Comparison of ENCODE assay signal across 1 cellular context in genomic region chr17:17839792-17840707, GRCh38.
TF ChIP-seq lines count a peak whose summit lies in the region.

No MANE protein-coding gene starts in this region.

TF ChIP-seq in K562, 482 proteins besides CTCF, POLR2A, EP300 and RAD21 (continued from another document and continues in another):
- TF ChIP-seq, protein P1, sequence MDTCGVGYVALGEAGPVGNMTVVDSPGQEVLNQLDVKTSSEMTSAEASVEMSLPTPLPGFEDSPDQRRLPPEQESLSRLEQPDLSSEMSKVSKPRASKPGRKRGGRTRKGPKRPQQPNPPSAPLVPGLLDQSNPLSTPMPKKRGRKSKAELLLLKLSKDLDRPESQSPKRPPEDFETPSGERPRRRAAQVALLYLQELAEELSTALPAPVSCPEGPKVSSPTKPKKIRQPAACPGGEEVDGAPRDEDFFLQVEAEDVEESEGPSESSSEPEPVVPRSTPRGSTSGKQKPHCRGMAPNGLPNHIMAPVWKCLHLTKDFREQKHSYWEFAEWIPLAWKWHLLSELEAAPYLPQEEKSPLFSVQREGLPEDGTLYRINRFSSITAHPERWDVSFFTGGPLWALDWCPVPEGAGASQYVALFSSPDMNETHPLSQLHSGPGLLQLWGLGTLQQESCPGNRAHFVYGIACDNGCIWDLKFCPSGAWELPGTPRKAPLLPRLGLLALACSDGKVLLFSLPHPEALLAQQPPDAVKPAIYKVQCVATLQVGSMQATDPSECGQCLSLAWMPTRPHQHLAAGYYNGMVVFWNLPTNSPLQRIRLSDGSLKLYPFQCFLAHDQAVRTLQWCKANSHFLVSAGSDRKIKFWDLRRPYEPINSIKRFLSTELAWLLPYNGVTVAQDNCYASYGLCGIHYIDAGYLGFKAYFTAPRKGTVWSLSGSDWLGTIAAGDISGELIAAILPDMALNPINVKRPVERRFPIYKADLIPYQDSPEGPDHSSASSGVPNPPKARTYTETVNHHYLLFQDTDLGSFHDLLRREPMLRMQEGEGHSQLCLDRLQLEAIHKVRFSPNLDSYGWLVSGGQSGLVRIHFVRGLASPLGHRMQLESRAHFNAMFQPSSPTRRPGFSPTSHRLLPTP (IDR thresholded peaks at IDR 0.05; ENCODE audit: borderline replicate concordance, extremely low read depth, insufficient read length): no peak
- TF ChIP-seq IFI16 (CRISPR knock-in tag; IDR thresholded peaks at IDR 0.05) (no peak), TSC22D4 (tag; IDR thresholded peaks at IDR 0.05) (no peak), TRIM28 (IDR thresholded peaks at IDR 0.05) (no peak), CC2D1A (IDR thresholded peaks at IDR 0.05) (0 out of 2 replicates have a peak, but pooled peaks have one; percentile 16), TFAP4 (CRISPR knock-in tag; IDR thresholded peaks at IDR 0.05; ENCODE audit: borderline replicate concordance) (peak; percentile 60; the same call in 1 of the 2 replicates), ZNF583 (CRISPR knock-in tag; IDR thresholded peaks at IDR 0.05) (peak; percentile 77), JUN (IDR thresholded peaks at IDR 0.05; ENCODE audit: borderline replicate concordance, low read depth, low read length) (no peak), JUN (CRISPR knock-in tag; IDR thresholded peaks at IDR 0.05; ENCODE audit: borderline replicate concordance) (no peak), THRA (IDR thresholded peaks at IDR 0.05) (no peak), ILF3 (IDR thresholded peaks at IDR 0.05; ENCODE audit: borderline replicate concordance) (no peak), ZNF224 (CRISPR knock-in tag; IDR thresholded peaks at IDR 0.05) (no peak), ZNF785 (CRISPR knock-in tag; IDR thresholded peaks at IDR 0.05) (no peak), KDM2B (CRISPR knock-in tag; IDR thresholded peaks at IDR 0.05) (no peak), ZFP30 (CRISPR knock-in tag; IDR thresholded peaks at IDR 0.05; ENCODE audit: borderline replicate concordance) (no peak), ZNF274 (IDR thresholded peaks at IDR 0.05; ENCODE audit: borderline replicate concordance, low read depth, low read length) (no peak), GABPB2 (CRISPR knock-in tag; conservative IDR thresholded peaks at IDR 0.05) (no peak), ZNF316 (IDR thresholded peaks at IDR 0.05) (no peak), NBN (IDR thresholded peaks at IDR 0.05; ENCODE audit: low read depth) (no peak), ZNF696 (CRISPR knock-in tag; conservative IDR thresholded peaks at IDR 0.05) (no peak), ARNT (IDR thresholded peaks at IDR 0.05) (no peak), RCOR1 (IDR thresholded peaks at IDR 0.05; ENCODE audit: borderline replicate concordance in 1 of 2, low read depth in 2 of 2, low read length in 2 of 2) (peak; percentile 66 to 90; a peak in 3 of 4 replicates), NFE2 (IDR thresholded peaks at IDR 0.05; ENCODE audit: low read depth) (no peak), NCOA1 (IDR thresholded peaks at IDR 0.05; ENCODE audit: low read depth) (0 out of 2 replicates have a peak, but pooled peaks have one; percentile 27), ESRRA (IDR thresholded peaks at IDR 0.05; ENCODE audit: borderline replicate concordance, low read depth) (no peak; the same call in 1 of the 2 replicates), MED1 (CRISPR knock-in tag; IDR thresholded peaks at IDR 0.05; ENCODE audit: borderline replicate concordance) (no peak; the same call in 1 of the 2 replicates), ZNF24 (IDR thresholded peaks at IDR 0.05) (peak; percentile 24; the same call in 1 of the 2 replicates), NELFE (IDR thresholded peaks at IDR 0.05; ENCODE audit: insufficient read depth, insufficient read length) (no peak), YBX1 (IDR thresholded peaks at IDR 0.05) (no peak), SRF (CRISPR knock-in tag; IDR thresholded peaks at IDR 0.05) (no peak), HMG20B (CRISPR knock-in tag; IDR thresholded peaks at IDR 0.05) (no peak), RERE (CRISPR knock-in tag; IDR thresholded peaks at IDR 0.05; ENCODE audit: borderline replicate concordance) (no peak), BRD9 (IDR thresholded peaks at IDR 0.05; ENCODE audit: low read depth, partially characterized antibody) (peak; percentile 64), ZNF707 (CRISPR knock-in tag; conservative IDR thresholded peaks at IDR 0.05) (no peak; the same call in 1 of the 2 replicates)
- TF ChIP-seq, protein P2, sequence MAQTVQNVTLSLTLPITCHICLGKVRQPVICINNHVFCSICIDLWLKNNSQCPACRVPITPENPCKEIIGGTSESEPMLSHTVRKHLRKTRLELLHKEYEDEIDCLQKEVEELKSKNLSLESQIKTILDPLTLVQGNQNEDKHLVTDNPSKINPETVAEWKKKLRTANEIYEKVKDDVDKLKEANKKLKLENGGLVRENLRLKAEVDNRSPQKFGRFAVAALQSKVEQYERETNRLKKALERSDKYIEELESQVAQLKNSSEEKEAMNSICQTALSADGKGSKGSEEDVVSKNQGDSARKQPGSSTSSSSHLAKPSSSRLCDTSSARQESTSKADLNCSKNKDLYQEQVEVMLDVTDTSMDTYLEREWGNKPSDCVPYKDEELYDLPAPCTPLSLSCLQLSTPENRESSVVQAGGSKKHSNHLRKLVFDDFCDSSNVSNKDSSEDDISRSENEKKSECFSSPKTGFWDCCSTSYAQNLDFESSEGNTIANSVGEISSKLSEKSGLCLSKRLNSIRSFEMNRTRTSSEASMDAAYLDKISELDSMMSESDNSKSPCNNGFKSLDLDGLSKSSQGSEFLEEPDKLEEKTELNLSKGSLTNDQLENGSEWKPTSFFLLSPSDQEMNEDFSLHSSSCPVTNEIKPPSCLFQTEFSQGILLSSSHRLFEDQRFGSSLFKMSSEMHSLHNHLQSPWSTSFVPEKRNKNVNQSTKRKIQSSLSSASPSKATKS (CRISPR knock-in tag; IDR thresholded peaks at IDR 0.05): no peak
- TF ChIP-seq, protein P3, sequence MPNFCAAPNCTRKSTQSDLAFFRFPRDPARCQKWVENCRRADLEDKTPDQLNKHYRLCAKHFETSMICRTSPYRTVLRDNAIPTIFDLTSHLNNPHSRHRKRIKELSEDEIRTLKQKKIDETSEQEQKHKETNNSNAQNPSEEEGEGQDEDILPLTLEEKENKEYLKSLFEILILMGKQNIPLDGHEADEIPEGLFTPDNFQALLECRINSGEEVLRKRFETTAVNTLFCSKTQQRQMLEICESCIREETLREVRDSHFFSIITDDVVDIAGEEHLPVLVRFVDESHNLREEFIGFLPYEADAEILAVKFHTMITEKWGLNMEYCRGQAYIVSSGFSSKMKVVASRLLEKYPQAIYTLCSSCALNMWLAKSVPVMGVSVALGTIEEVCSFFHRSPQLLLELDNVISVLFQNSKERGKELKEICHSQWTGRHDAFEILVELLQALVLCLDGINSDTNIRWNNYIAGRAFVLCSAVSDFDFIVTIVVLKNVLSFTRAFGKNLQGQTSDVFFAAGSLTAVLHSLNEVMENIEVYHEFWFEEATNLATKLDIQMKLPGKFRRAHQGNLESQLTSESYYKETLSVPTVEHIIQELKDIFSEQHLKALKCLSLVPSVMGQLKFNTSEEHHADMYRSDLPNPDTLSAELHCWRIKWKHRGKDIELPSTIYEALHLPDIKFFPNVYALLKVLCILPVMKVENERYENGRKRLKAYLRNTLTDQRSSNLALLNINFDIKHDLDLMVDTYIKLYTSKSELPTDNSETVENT (CRISPR knock-in tag; IDR thresholded peaks at IDR 0.05): peak; percentile 66; the same call in 1 of the 2 replicates
